ENCODE assay signal across 26 cellular contexts in the genomic region with DNA sequence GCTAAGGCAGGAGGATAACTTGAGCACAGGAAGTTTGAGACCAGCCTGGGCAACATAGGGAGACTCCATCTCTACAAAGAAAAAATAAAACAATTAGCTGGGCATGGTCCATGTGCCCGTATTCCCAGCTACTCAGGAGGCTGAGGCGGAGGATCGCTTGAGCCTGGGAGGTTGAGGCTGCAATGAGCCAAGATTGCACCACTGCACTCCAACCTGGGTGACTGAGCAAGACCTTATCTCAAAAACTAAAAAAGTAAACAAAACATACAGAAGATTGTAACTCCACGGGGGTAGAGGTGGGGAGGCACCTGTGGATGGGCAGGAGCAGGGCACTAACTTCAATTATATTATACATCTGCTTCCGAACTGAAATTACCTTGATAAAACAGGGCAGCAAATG. TPM values are rescaled to one million over a fixed set of nuclear protein-coding genes. Genes with fewer than 3 reads are reported as not detected.
DNase-seq lines count a peak whose midpoint lies in the region; ATAC-seq and TF ChIP-seq lines count a peak whose summit lies in the region.
"Had no signal": no experiment of that assay in that cellular context is flagged by ENCODE, and none has a peak within 500 bp of the region (broad histone marks: within the 10 kb centered on the region; RNA-seq: fewer than 3 reads in every experiment).

No MANE protein-coding gene starts in this region.

- no peak overlapping the region for H2BK20ac ChIP-seq in H9 (ENCODE audit: low read depth, low read length, poor library complexity, severe bottlenecking)

- H3K4me3 Mint-ChIP-seq in CD8-positive, alpha-beta memory T cell: no peak overlapping the region
- H3K4me3 Mint-ChIP-seq in activated naive CD8-positive, alpha-beta T cell treated with anti-CD3 and anti-CD28 coated beads for 36 hours: no peak overlapping the region
- H3K4me3 Mint-ChIP-seq in endothelial cell (ENCODE audit: unreplicated experiment) (no peak overlapping the region), H9 (no peak overlapping the region), type B pancreatic cell (no peak overlapping the region)
- H3K4me3 Mint-ChIP-seq in stimulated activated effector memory CD8-positive, alpha-beta T cell treated with anti-CD3 and anti-CD28 coated beads, Interleukin-12 subunit alpha, Interleukin-12 subunit beta, amount 100 ng/mL, for 72 hours: no peak overlapping the region
- H3K4me3 Mint-ChIP-seq: CD4-positive, alpha-beta memory T cell had no signal

- no peak overlapping the region for H2AK5ac ChIP-seq in H9 (ENCODE audit: insufficient read length, low read length)

- POLR2A ChIA-PET in CD8-positive, alpha-beta memory T cell (lab: Charles Lee): no interaction called here

- no peaks in the 10 kb centered on the region for H3K36me3 Mint-ChIP-seq in CD8-positive, alpha-beta memory T cell
- no peaks in the 10 kb centered on the region for H3K36me3 Mint-ChIP-seq in activated naive CD8-positive, alpha-beta T cell treated with anti-CD3 and anti-CD28 coated beads for 36 hours
- H3K36me3 Mint-ChIP-seq in endothelial cell (ENCODE audit: low read depth, unreplicated experiment): peaks cover 6% of the 10 kb centered on the region
- H3K36me3 Mint-ChIP-seq in stimulated activated effector memory CD8-positive, alpha-beta T cell treated with anti-CD3 and anti-CD28 coated beads, Interleukin-12 subunit alpha, Interleukin-12 subunit beta, amount 100 ng/mL, for 72 hours: no peaks in the 10 kb centered on the region
- no peaks in the 10 kb centered on the region; a peak in 2 of 7 replicates for H3K36me3 Mint-ChIP-seq in H9 (ENCODE audit: insufficient read depth in 1 of 3, low read depth in 3 of 3)
- no peaks in the 10 kb centered on the region for H3K36me3 Mint-ChIP-seq in type B pancreatic cell
- H3K36me3 Mint-ChIP-seq: CD4-positive, alpha-beta memory T cell had no signal

- no peaks in the 10 kb centered on the region for H4K20me1 ChIP-seq in H9 (ENCODE audit: control insufficient read depth, insufficient read depth, insufficient read length)

- peak overlapping the region in 6 of 8 donors; percentile 11 to 75 (median 52) for H3K27ac Mint-ChIP-seq in CD8-positive, alpha-beta memory T cell
- peak overlapping the region; percentile 79 for H3K27ac Mint-ChIP-seq in activated naive CD8-positive, alpha-beta T cell treated with anti-CD3 and anti-CD28 coated beads for 36 hours
- peak overlapping the region; percentile 93 for H3K27ac Mint-ChIP-seq in endothelial cell (ENCODE audit: unreplicated experiment)
- H3K27ac Mint-ChIP-seq in stimulated activated effector memory CD8-positive, alpha-beta T cell treated with anti-CD3 and anti-CD28 coated beads, Interleukin-12 subunit alpha, Interleukin-12 subunit beta, amount 100 ng/mL, for 72 hours: peak overlapping the region; percentile 15
- peak overlapping the region in 1 of 3 experiments; percentile 59; a peak in 1 of 7 replicates for H3K27ac Mint-ChIP-seq in H9
- H3K27ac Mint-ChIP-seq in type B pancreatic cell: no peak overlapping the region

- peaks cover 24% of the 10 kb centered on the region for H3K4me1 ChIP-seq in CD8-positive, alpha-beta memory T cell (ENCODE audit: insufficient read depth, low read length)
- no peaks in the 10 kb centered on the region for H3K4me1 ChIP-seq in H9 (ENCODE audit: insufficient read depth, low read length)
- H3K4me1 ChIP-seq: A549, SJCRH30 had no signal

- H4K91ac ChIP-seq in H9 (ENCODE audit: insufficient read length, low read depth, low read length): no peak overlapping the region

- H3K9me3 ChIP-seq in CD8-positive, alpha-beta memory T cell (ENCODE audit: low read length): no peaks in the 10 kb centered on the region
- peaks cover 5% of the 10 kb centered on the region for H3K9me3 ChIP-seq in H9 (ENCODE audit: control insufficient read depth, low read depth, low read length)
- H3K9me3 ChIP-seq: A549, SJCRH30 had no signal

- H3K79me2 ChIP-seq in H9 (ENCODE audit: insufficient read depth, low read length): no peaks in the 10 kb centered on the region

- no peaks in the 10 kb centered on the region for H3K27me3 Mint-ChIP-seq in CD8-positive, alpha-beta memory T cell
- no peaks in the 10 kb centered on the region for H3K27me3 Mint-ChIP-seq in activated naive CD8-positive, alpha-beta T cell treated with anti-CD3 and anti-CD28 coated beads for 36 hours
- H3K27me3 Mint-ChIP-seq in endothelial cell (ENCODE audit: unreplicated experiment) (peaks cover 5% of the 10 kb centered on the region), H9 (ENCODE audit: low read depth) (no peaks in the 10 kb centered on the region), type B pancreatic cell (peaks cover 2% of the 10 kb centered on the region)
- H3K27me3 Mint-ChIP-seq: CD4-positive, alpha-beta memory T cell had no signal

- no peak overlapping the region for H2AFZ ChIP-seq in H9 (ENCODE audit: low read length)
- H2AFZ ChIP-seq: GM23248 had no signal

- H2BK120ac ChIP-seq in H9 (ENCODE audit: low read depth, low read length, poor library complexity, severe bottlenecking): no peak overlapping the region

- CTCF ChIA-PET in CD8-positive, alpha-beta memory T cell (lab: Charles Lee): no interaction called here

- no peak overlapping the region for H3K4ac ChIP-seq in H9 (ENCODE audit: low read depth, low read length)

- no peak overlapping the region for H2BK5ac ChIP-seq in H9 (ENCODE audit: insufficient read length, low read length)

- no peak for TF ChIP-seq CTCF in endothelial cell (IDR thresholded peaks at IDR 0.05; ENCODE audit: unreplicated experiment)
- no peak for TF ChIP-seq CTCF in H9 (conservative IDR thresholded peaks at IDR 0.05)
- no peak for TF ChIP-seq CTCF in type B pancreatic cell (conservative IDR thresholded peaks at IDR 0.05)

- H3K4me1 Mint-ChIP-seq in CD8-positive, alpha-beta memory T cell: peaks cover 14 to 28% (median 20%) of the 10 kb centered on the region in 3 donors
- peaks cover 42% of the 10 kb centered on the region for H3K4me1 Mint-ChIP-seq in activated naive CD8-positive, alpha-beta T cell treated with anti-CD3 and anti-CD28 coated beads for 36 hours
- H3K4me1 Mint-ChIP-seq in endothelial cell (ENCODE audit: unreplicated experiment) (peaks cover 16% of the 10 kb centered on the region), H9 (peaks cover 14 to 29% of the 10 kb centered on the region in 2 experiments), type B pancreatic cell (ENCODE audit: unreplicated experiment) (peaks cover 35% of the 10 kb centered on the region)
- H3K4me1 Mint-ChIP-seq in stimulated activated effector memory CD8-positive, alpha-beta T cell treated with anti-CD3 and anti-CD28 coated beads, Interleukin-12 subunit alpha, Interleukin-12 subunit beta, amount 100 ng/mL, for 72 hours: peaks cover 8% of the 10 kb centered on the region

- DNase-seq in CD8-positive, alpha-beta memory T cell: no peak
- no peak for DNase-seq in activated naive CD8-positive, alpha-beta T cell treated with anti-CD3 and anti-CD28 coated beads for 36 hours
- no peak for DNase-seq in endothelial cell (ENCODE audit: low spot score)
- DNase-seq in stimulated activated effector memory CD8-positive, alpha-beta T cell treated with anti-CD3 and anti-CD28 coated beads, Interleukin-12 subunit alpha, Interleukin-12 subunit beta, amount 100 ng/mL, for 72 hours (ENCODE audit: low spot score in 2 of 2): no peak
- no peak for DNase-seq in H9
- no peak for DNase-seq in stimulated activated CD4-positive, alpha-beta T cell treated with anti-CD3 and anti-CD28 coated beads, Interleukin-12 subunit alpha, Interleukin-12 subunit beta, amount 100 ng/mL, for 4 hours
- DNase-seq in type B pancreatic cell (ENCODE audit: extremely low spot score, unreplicated experiment): no peak
- DNase-seq: C1 segment of cervical spinal cord; CD4-positive, alpha-beta memory T cell; DMS 273 treated with DMSO at 0.1 percent for 48 hours; DMS79; EL; GDM1; GM23248; H7; Karpas-422; NCI-H1092 treated with DMSO at 0.1 percent for 48 hours; NCI-H1436; NCI-H187; NCI-H2081 treated with DMSO at 0.1 percent for 48 hours; NCI-H524 treated with DMSO at 0.1 percent for 48 hours; NCI-H774; SJCRH30 had no signal

- no peak overlapping the region for H3K18ac ChIP-seq in H9 (ENCODE audit: insufficient read length, low read depth, low read length)

- H3K36me3 ChIP-seq in CD8-positive, alpha-beta memory T cell (ENCODE audit: insufficient read depth, low read length): no peaks in the 10 kb centered on the region
- H3K36me3 ChIP-seq: SJCRH30 had no signal

- H3K56ac ChIP-seq in H9 (ENCODE audit: insufficient read length, low read depth, low read length): no peak overlapping the region

- H3K9me3 Mint-ChIP-seq in CD8-positive, alpha-beta memory T cell: peaks cover 0 to 3% (median 0%) of the 10 kb centered on the region in 5 donors
- no peaks in the 10 kb centered on the region for H3K9me3 Mint-ChIP-seq in activated naive CD8-positive, alpha-beta T cell treated with anti-CD3 and anti-CD28 coated beads for 36 hours
- H3K9me3 Mint-ChIP-seq in endothelial cell (ENCODE audit: unreplicated experiment) (no peaks in the 10 kb centered on the region), H9 (peaks cover 0 to under 1% of the 10 kb centered on the region in 2 experiments; a peak in 1 of 5 replicates), type B pancreatic cell (no peaks in the 10 kb centered on the region)
- no peaks in the 10 kb centered on the region for H3K9me3 Mint-ChIP-seq in stimulated activated effector memory CD8-positive, alpha-beta T cell treated with anti-CD3 and anti-CD28 coated beads, Interleukin-12 subunit alpha, Interleukin-12 subunit beta, amount 100 ng/mL, for 72 hours

- H2BK15ac ChIP-seq in H9 (ENCODE audit: low read depth, low read length): no peak overlapping the region

- no peak overlapping the region for H3K23ac ChIP-seq in H9 (ENCODE audit: insufficient read length, low read depth, low read length)

- no CpG with 5 or more reads among the region's 5 CpGs for WGBS in H9 (ENCODE audit: extremely low coverage, insufficient read length, low lambda C conversion rate)

- H3K14ac ChIP-seq in H9 (ENCODE audit: insufficient read depth, low read length): no peak overlapping the region

- no peak overlapping the region for H3K4me2 ChIP-seq in H9 (ENCODE audit: insufficient read depth, insufficient read length, low read length)
- H3K4me2 ChIP-seq: A549 had no signal

- H4K8ac ChIP-seq in H9 (replicated peaks; ENCODE audit: insufficient read length, low read depth, low read length): no peak overlapping the region

- ATAC-seq in stimulated activated effector memory CD8-positive, alpha-beta T cell treated with anti-CD3 and anti-CD28 coated beads, Interleukin-12 subunit alpha, Interleukin-12 subunit beta, amount 100 ng/mL, for 72 hours: no peak
- ATAC-seq: A549, GM12878, SK-N-SH treated with all-trans-retinoic acid at 6 μM for 48 hours had no signal

- no peaks in the 10 kb centered on the region for H3K79me1 ChIP-seq in H9 (ENCODE audit: insufficient read depth, low read depth, low read length, poor library complexity, severe bottlenecking)

- H3K23me2 ChIP-seq in H9 (ENCODE audit: insufficient read length, low read depth, low read length, poor library complexity, severe bottlenecking): no peaks in the 10 kb centered on the region

- H3K27ac ChIP-seq in CD8-positive, alpha-beta memory T cell (ENCODE audit: low read depth, low read length): no peak overlapping the region
- H3K27ac ChIP-seq in H9 (ENCODE audit: insufficient read length, low read depth, low read length): no peak overlapping the region
- H3K27ac ChIP-seq: A549, SJCRH30 had no signal

- H3K27me3 ChIP-seq in CD8-positive, alpha-beta memory T cell (ENCODE audit: insufficient read depth, low read length, poor library complexity, severe bottlenecking): no peaks in the 10 kb centered on the region
- no peaks in the 10 kb centered on the region for H3K27me3 ChIP-seq in H9 (ENCODE audit: insufficient read depth, low read length)

- H2BK12ac ChIP-seq in H9 (ENCODE audit: insufficient read length, low read depth, low read length): no peak overlapping the region

- no peak overlapping the region for H3K9ac ChIP-seq in H9 (ENCODE audit: extremely low read depth, insufficient read length, low read length)
- H3K9ac ChIP-seq: GM23248 had no signal

- H4K5ac ChIP-seq in H9 (ENCODE audit: insufficient read length, low read depth, low read length): no peak overlapping the region

- no peak overlapping the region for H3K4me3 ChIP-seq in CD8-positive, alpha-beta memory T cell (ENCODE audit: low read length)
- H3K4me3 ChIP-seq: A549, GM12878, GM23248, SJCRH30 had no signal

- no peak overlapping the region for H3T11ph ChIP-seq in H9 (ENCODE audit: low read length)

RNA-seq across cellular contexts. Expression of gene S100B, which starts 4.6 kb away (rescaled TPM):
- 1 to 10 TPM in 1 of 2 experiments, under 1 TPM in 1; 0.91 to 1.4 TPM for total RNA-seq in CD8-positive, alpha-beta memory T cell
- polyA plus RNA-seq in CD8-positive, alpha-beta memory T cell: 24.1 TPM
- 10 to 100 TPM in 1 of 2 experiments, 1 to 10 TPM in 1; 8.7 to 10.5 TPM for total RNA-seq in activated naive CD8-positive, alpha-beta T cell treated with anti-CD3 and anti-CD28 coated beads for 36 hours
- total RNA-seq in endothelial cell (ENCODE audit: unreplicated experiment): 0.54 TPM
- total RNA-seq in H9 (2021): 0.26 and 0.53 TPM in 2 replicates
- total RNA-seq in type B pancreatic cell (ENCODE audit: low replicate concordance): 5.5 TPM in 1 of 2 replicates, not detected in the other
- total RNA-seq: CD4-positive, alpha-beta memory T cell; GM23248 had no signal
- polyA plus RNA-seq: A549, GM23248 had no signal

RNA-seq across cellular contexts. Expression of gene PRMT2, which starts 35.2 kb away (rescaled TPM):
- total RNA-seq in CD8-positive, alpha-beta memory T cell: 10 to 100 TPM; 69.8 to 71.6 TPM
- 287 TPM for polyA plus RNA-seq in CD8-positive, alpha-beta memory T cell
- total RNA-seq in activated naive CD8-positive, alpha-beta T cell treated with anti-CD3 and anti-CD28 coated beads for 36 hours: 10 to 100 TPM; 56.8 to 59.9 TPM
- total RNA-seq in endothelial cell (ENCODE audit: unreplicated experiment): 151 TPM
- total RNA-seq in H9 (2021): 53.4 and 53.7 TPM in 2 replicates
- 63.4 and 74.8 TPM in 2 replicates for total RNA-seq in type B pancreatic cell (ENCODE audit: low replicate concordance)
